In the genomic region with DNA sequence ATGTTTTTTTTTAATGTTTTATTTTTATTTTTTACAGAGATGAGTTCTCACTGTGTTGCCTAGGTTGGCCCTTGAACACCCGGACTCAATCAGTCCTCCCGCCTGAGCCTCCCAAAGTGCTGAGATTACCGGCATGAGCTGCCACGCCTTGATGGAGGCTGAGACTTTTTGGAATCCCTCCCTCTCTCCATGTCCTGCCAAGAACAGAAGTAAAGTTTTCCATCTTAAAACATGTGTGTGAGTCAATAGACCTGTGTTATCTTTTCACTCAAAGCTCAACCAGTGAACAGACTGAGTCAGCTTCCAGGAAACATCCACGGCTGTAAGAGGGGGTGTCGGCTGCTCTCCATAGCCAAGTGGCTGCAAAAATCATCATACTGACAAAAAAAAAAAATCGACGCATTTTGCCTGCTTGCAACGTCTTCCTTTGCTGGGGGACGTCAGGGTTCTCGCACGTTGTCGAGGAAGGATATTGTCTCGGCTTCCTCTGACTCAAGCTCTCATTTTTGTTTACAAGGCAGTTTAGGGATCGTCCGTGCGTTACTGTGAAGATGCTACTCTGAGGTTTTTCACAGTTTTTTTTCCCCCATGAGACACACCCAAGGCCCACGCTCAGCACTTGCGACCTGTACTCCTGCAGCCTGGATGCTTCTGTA, we compare ENCODE assay signal across 8 cellular contexts. TPM values are rescaled to one million over a fixed set of nuclear protein-coding genes. Genes with fewer than 3 reads are reported as not detected.
DNase-seq lines count a peak whose midpoint lies in the region; ATAC-seq, FAIRE-seq and TF ChIP-seq lines count a peak whose summit lies in the region.

No MANE protein-coding gene starts in this region.

- CTCF ChIA-PET in IMR-90 (lab: Yijun Ruan, JAX) (no interaction called here), GM10248 (lab: Yijun Ruan, JAX) (no interaction called here)

- H4K20me1 ChIP-seq in IMR-90 (ENCODE audit: insufficient read depth, low read length), result no peaks in the 10 kb centered on the region

- H3K27ac Mint-ChIP-seq in progenitor cell of endocrine pancreas, result no peak overlapping the region

- no peak overlapping the region for H3K4ac ChIP-seq in IMR-90 (ENCODE audit: low read depth, low read length)

- no peak for TF ChIP-seq RAD21 in IMR-90 (IDR thresholded peaks at IDR 0.05; ENCODE audit: low read length)

- H3K4me3 ChIP-seq in IMR-90 (ENCODE audit: insufficient read depth, low read depth, low read length) (no peak overlapping the region), foreskin fibroblast (ENCODE audit: low read depth in 1 of 2, low read length in 2 of 2) (no peak overlapping the region)

- no peaks in the 10 kb centered on the region for H3K4me1 ChIP-seq in IMR-90 (ENCODE audit: control insufficient read depth, insufficient read depth, low read length)

- no peak overlapping the region for H2BK15ac ChIP-seq in IMR-90 (ENCODE audit: low read depth, low read length)

- H3K27me3 Mint-ChIP-seq in progenitor cell of endocrine pancreas, result peaks cover 10% of the 10 kb centered on the region

- no peaks in the 10 kb centered on the region for H3K36me3 ChIP-seq in IMR-90 (ENCODE audit: control insufficient read depth, insufficient read depth, low read length)

- H3K9me3 Mint-ChIP-seq in progenitor cell of endocrine pancreas (ENCODE audit: low read depth), result no peaks in the 10 kb centered on the region

- WGBS in IMR-90 (ENCODE audit: extremely low coverage in 2 of 2, insufficient read length in 1 of 2), 2 experiments, result 55% methylated on average over 7 of the region's 19 CpGs; no CpG with 5 or more reads in 1 of the 2 experiments

- no peak overlapping the region for H4K5ac ChIP-seq in IMR-90 (ENCODE audit: low read depth, low read length)

- BruUV-seq in IMR-90 (replicated peaks; lab: Mats Ljungman, UMichigan), result no TSS peak

- H3K27ac ChIP-seq in IMR-90 (ENCODE audit: insufficient read depth, low read length), result no peak overlapping the region

- H3K14ac ChIP-seq in IMR-90 (replicated peaks; ENCODE audit: low read depth, low read length), result no peak overlapping the region

- peak; percentile 56; the same call in 1 of the 2 replicates for ATAC-seq in IMR-90 (ENCODE audit: low read depth)

- H2BK120ac ChIP-seq in IMR-90 (ENCODE audit: low read depth, low read length), result no peak overlapping the region

- POLR2A ChIA-PET in IMR-90 (lab: Charles Lee; ENCODE audit: unreplicated experiment), result no interaction called here
- POLR2A ChIA-PET in GM10248 (lab: Yijun Ruan, JAX), result no interaction called here

- H2AK5ac ChIP-seq in IMR-90 (ENCODE audit: low read depth, low read length), result no peak overlapping the region

- no peak overlapping the region for H3K56ac ChIP-seq in IMR-90 (ENCODE audit: extremely low read depth, insufficient read depth, low read length)

- H2BK20ac ChIP-seq in IMR-90 (ENCODE audit: low read depth, low read length), result no peak overlapping the region

- dilution Hi-C loops in IMR-90 (cut with HindIII; ENCODE audit: low sequenced_read_pairs, unreplicated experiment), result no loop called here

- no peak for TF ChIP-seq CTCF in IMR-90 (conservative IDR thresholded peaks at IDR 0.05; ENCODE audit: low read depth, low read length)
- TF ChIP-seq CTCF in foreskin fibroblast (IDR thresholded peaks at IDR 0.05; ENCODE audit: low read depth, low read length), result no peak
- TF ChIP-seq CTCF in GM10248 (IDR thresholded peaks at IDR 0.05; ENCODE audit: control extremely low read depth, extremely low read depth, low read depth, missing control alignments), result no peak
- no peak for TF ChIP-seq CTCF in progenitor cell of endocrine pancreas (IDR thresholded peaks at IDR 0.05; ENCODE audit: unreplicated experiment)
- no peak for TF ChIP-seq CTCF in D721Med (IDR thresholded peaks at IDR 0.05; ENCODE audit: insufficient read depth, missing control alignments)

- no peak overlapping the region for H4K8ac ChIP-seq in IMR-90 (ENCODE audit: low read depth in 2 of 2, low read length in 2 of 2)

- no peak overlapping the region for H3K4me3 Mint-ChIP-seq in progenitor cell of endocrine pancreas (ENCODE audit: low read depth)

- TF ChIP-seq POLR2A in IMR-90 (IDR thresholded peaks at IDR 0.05; ENCODE audit: low read depth, low read length), result no peak

- H3K18ac ChIP-seq in IMR-90 (ENCODE audit: low read depth, low read length), result no peak overlapping the region

- no peaks in the 10 kb centered on the region for H3K4me1 Mint-ChIP-seq in progenitor cell of endocrine pancreas (ENCODE audit: low read depth)

- no peaks in the 10 kb centered on the region for H3K9me1 ChIP-seq in IMR-90 (ENCODE audit: insufficient read depth, low read length)

- H3K23ac ChIP-seq in IMR-90 (ENCODE audit: low read depth, low read length), result no peak overlapping the region

- no peaks in the 10 kb centered on the region for H3K9me3 ChIP-seq in IMR-90 (ENCODE audit: control insufficient read depth, insufficient read depth, low read length)

- H3K36me3 Mint-ChIP-seq in progenitor cell of endocrine pancreas (ENCODE audit: insufficient read depth), result no peaks in the 10 kb centered on the region

- H2BK5ac ChIP-seq in IMR-90 (ENCODE audit: low read depth, low read length, poor library complexity, severe bottlenecking), result no peak overlapping the region

- H3K79me1 ChIP-seq in IMR-90 (ENCODE audit: low read depth in 1 of 2, low read length in 2 of 2), result no peaks in the 10 kb centered on the region

- peak; percentile 64 for DNase-seq in IMR-90
- DNase-seq in activated T-cell treated with anti-CD3 and anti-CD28 coated beads for 1 hour (ENCODE audit: low read depth), result peak; percentile 48
- DNase-seq in foreskin fibroblast, result peak; percentile 29 to 63
- DNase-seq in stimulated activated CD4-positive, alpha-beta T cell treated with anti-CD3 and anti-CD28 coated beads, Interleukin-2, amount 100 ng/mL, for 24 hours, result peak; percentile 66 to 76
- no peak for DNase-seq in GM10248 (ENCODE audit: extremely low spot score)
- no peak for DNase-seq in NCI-H69 (lab: John Stamatoyannopoulos, UW)
- DNase-seq in progenitor cell of endocrine pancreas (ENCODE audit: low spot score, unreplicated experiment), result no peak
- no peak for DNase-seq in D721Med (ENCODE audit: insufficient read length, low spot score)

- intact Hi-C loops in IMR-90 (cut with micrococcal nuclease), result no loop called here

- FAIRE-seq in D721Med (lab: Jason Lieb, UNC), result no peak

- H3K27me3 ChIP-seq in IMR-90 (ENCODE audit: control insufficient read depth, insufficient read depth, low read length), result peaks cover 7% of the 10 kb centered on the region; the same call in 1 of the 2 replicates

- no peak overlapping the region for H3K9ac ChIP-seq in IMR-90 (ENCODE audit: low read depth, low read length)

- H4K91ac ChIP-seq in IMR-90 (ENCODE audit: insufficient read depth, low read depth, low read length), result no peak overlapping the region

- peak overlapping the region; percentile 70 for H2AK9ac ChIP-seq in IMR-90 (replicated peaks; ENCODE audit: low read depth, low read length, poor library complexity)

- H2AFZ ChIP-seq in IMR-90 (replicated peaks; ENCODE audit: low read length, poor library complexity), result no peak overlapping the region

- in situ Hi-C loops in IMR-90 (cut with MboI; ENCODE audit: low sequenced_read_pairs), result loop anchor here (25.0 kb wide), 2 partner anchors 125 to 1350 kb away; partner anchors contain the start of gene AKAP17A

- H3K4me2 ChIP-seq in IMR-90 (ENCODE audit: low read depth, low read length), result no peak overlapping the region

TF ChIP-seq in IMR-90, 13 proteins besides CTCF, POLR2A, EP300 and RAD21:
- TF ChIP-seq MXI1 (IDR thresholded peaks at IDR 0.05; ENCODE audit: borderline replicate concordance, low read depth, low read length), result no peak
- TF ChIP-seq NFE2L2 (IDR thresholded peaks at IDR 0.05; ENCODE audit: low read depth, low read length), result no peak
- TF ChIP-seq CEBPB (IDR thresholded peaks at IDR 0.05; ENCODE audit: low read depth, low read length), result no peak
- TF ChIP-seq, protein P1, sequence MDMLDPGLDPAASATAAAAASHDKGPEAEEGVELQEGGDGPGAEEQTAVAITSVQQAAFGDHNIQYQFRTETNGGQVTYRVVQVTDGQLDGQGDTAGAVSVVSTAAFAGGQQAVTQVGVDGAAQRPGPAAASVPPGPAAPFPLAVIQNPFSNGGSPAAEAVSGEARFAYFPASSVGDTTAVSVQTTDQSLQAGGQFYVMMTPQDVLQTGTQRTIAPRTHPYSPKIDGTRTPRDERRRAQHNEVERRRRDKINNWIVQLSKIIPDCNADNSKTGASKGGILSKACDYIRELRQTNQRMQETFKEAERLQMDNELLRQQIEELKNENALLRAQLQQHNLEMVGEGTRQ (IDR thresholded peaks at IDR 0.05; ENCODE audit: low read depth, low read length), result no peak
- no peak for TF ChIP-seq CHD1 (IDR thresholded peaks at IDR 0.05; ENCODE audit: low read depth, low read length)
- TF ChIP-seq, protein P2, sequence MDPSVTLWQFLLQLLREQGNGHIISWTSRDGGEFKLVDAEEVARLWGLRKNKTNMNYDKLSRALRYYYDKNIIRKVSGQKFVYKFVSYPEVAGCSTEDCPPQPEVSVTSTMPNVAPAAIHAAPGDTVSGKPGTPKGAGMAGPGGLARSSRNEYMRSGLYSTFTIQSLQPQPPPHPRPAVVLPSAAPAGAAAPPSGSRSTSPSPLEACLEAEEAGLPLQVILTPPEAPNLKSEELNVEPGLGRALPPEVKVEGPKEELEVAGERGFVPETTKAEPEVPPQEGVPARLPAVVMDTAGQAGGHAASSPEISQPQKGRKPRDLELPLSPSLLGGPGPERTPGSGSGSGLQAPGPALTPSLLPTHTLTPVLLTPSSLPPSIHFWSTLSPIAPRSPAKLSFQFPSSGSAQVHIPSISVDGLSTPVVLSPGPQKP (IDR thresholded peaks at IDR 0.05; ENCODE audit: borderline replicate concordance, low read depth, low read length), result no peak
- no peak for TF ChIP-seq SMC3 (IDR thresholded peaks at IDR 0.05; ENCODE audit: low read depth, low read length)
- no peak for TF ChIP-seq BHLHE40 (IDR thresholded peaks at IDR 0.05; ENCODE audit: low read depth, low read length)
- no peak for TF ChIP-seq MAZ (IDR thresholded peaks at IDR 0.05; ENCODE audit: borderline replicate concordance, low read depth, low read length)
- no peak for TF ChIP-seq RCOR1 (IDR thresholded peaks at IDR 0.05; ENCODE audit: insufficient replicate concordance, low read length)
- TF ChIP-seq RFX5 (IDR thresholded peaks at IDR 0.05; ENCODE audit: low read depth, low read length), result no peak
- TF ChIP-seq MAFK (IDR thresholded peaks at IDR 0.05; ENCODE audit: low read depth, low read length), result no peak
- TF ChIP-seq FOS (IDR thresholded peaks at IDR 0.05; ENCODE audit: low read depth, low read length), result no peak

RNA-seq across cellular contexts. Expression of gene ASMTL, which starts 10.0 kb away (rescaled TPM):
- total RNA-seq in IMR-90 (2012; rRNA removed) (13.1 and 13.4 TPM in 2 replicates), progenitor cell of endocrine pancreas (24.5 and 26.2 TPM in 2 replicates)
- 33.4 and 34.6 TPM in 2 replicates for polyA plus RNA-seq in IMR-90 (2012; rRNA removed)
- polyA plus RNA-seq in IMR-90 (2012; cell fraction: cytosol; rRNA removed), result 35.4 and 37.5 TPM in 2 replicates
- polyA plus RNA-seq in IMR-90 (2012; cell fraction: nucleus; rRNA removed; ENCODE audit: low replicate concordance), result 26.1 and 39.1 TPM in 2 replicates

Comparison
In these comparisons a context has a peak if more than half of its experiments do, and no peak if none do; other contexts are left out.
1. DNase-seq: peak in IMR-90 (single experiment), activated T-cell treated with anti-CD3 and anti-CD28 coated beads for 1 hour (single experiment), foreskin fibroblast (2 of 2) and stimulated activated CD4-positive, alpha-beta T cell treated with anti-CD3 and anti-CD28 coated beads, Interleukin-2, amount 100 ng/mL, for 24 hours (2 of 2); none in GM10248 (single experiment), NCI-H69 (single experiment), progenitor cell of endocrine pancreas (single experiment) and D721Med (single experiment).